In genomic region chr5:76601470-76601869, GRCh38 we compare ENCODE assay signal across 8 cellular contexts. TPM values are rescaled to one million over a fixed set of nuclear protein-coding genes. Genes with fewer than 3 reads are reported as not detected.
DNase-seq lines count a peak whose midpoint lies in the region; ATAC-seq lines count a peak whose summit lies in the region.

No MANE protein-coding gene starts in this region.

- H3K36me3 Mint-ChIP-seq in activated CD8-positive, alpha-beta memory T cell treated with anti-CD3 and anti-CD28 coated beads, Interleukin-2, amount 10 ng/mL, durations not matched to agents 7 days and 5 days: peaks cover 60% of the 10 kb centered on the region

- H3K4me3 ChIP-seq in Jurkat, Clone E6-1 (ENCODE audit: low read length): no peak overlapping the region

- no peaks in the 10 kb centered on the region for H3K9me3 Mint-ChIP-seq in activated CD8-positive, alpha-beta memory T cell treated with anti-CD3 and anti-CD28 coated beads, Interleukin-2, amount 10 ng/mL, durations not matched to agents 7 days and 5 days (ENCODE audit: low read depth)

- H3K27me3 Mint-ChIP-seq in activated CD8-positive, alpha-beta memory T cell treated with anti-CD3 and anti-CD28 coated beads, Interleukin-2, amount 10 ng/mL, durations not matched to agents 7 days and 5 days: no peaks in the 10 kb centered on the region

- H3K27ac Mint-ChIP-seq in activated CD8-positive, alpha-beta memory T cell treated with anti-CD3 and anti-CD28 coated beads, Interleukin-2, amount 10 ng/mL, durations not matched to agents 7 days and 5 days: no peak overlapping the region

- peak; percentile 58 for ATAC-seq in activated CD8-positive, alpha-beta memory T cell treated with anti-CD3 and anti-CD28 coated beads, Interleukin-2, amount 10 ng/mL, durations not matched to agents 7 days and 5 days
- peak; percentile 67 for ATAC-seq in esophagus mucosa
- no peak for ATAC-seq in HG03442 (IDR thresholded peaks at IDR 0.05; ENCODE audit: unreplicated experiment)
- no peak for ATAC-seq in GM21737 (IDR thresholded peaks at IDR 0.05; ENCODE audit: unreplicated experiment)

- no peak for DNase-seq in activated CD8-positive, alpha-beta memory T cell treated with anti-CD3 and anti-CD28 coated beads, Interleukin-2, amount 10 ng/mL, durations not matched to agents 7 days and 5 days
- DNase-seq in activated CD8-positive, alpha-beta memory T cell treated with anti-CD3 and anti-CD28 coated beads for 24 hours: no peak
- DNase-seq in Jurkat, Clone E6-1 (ENCODE audit: low read depth, low spot score): peak; percentile 67
- DNase-seq in SK-N-DZ (ENCODE audit: low spot score) (peak; percentile 42), myocyte (ENCODE audit: low read depth) (peak; percentile 79)

- no peak overlapping the region for H3K4me3 Mint-ChIP-seq in activated CD8-positive, alpha-beta memory T cell treated with anti-CD3 and anti-CD28 coated beads, Interleukin-2, amount 10 ng/mL, durations not matched to agents 7 days and 5 days

- CTCF ChIA-PET in activated CD8-positive, alpha-beta memory T cell treated with anti-CD3 and anti-CD28 coated beads, Interleukin-2, amount 10 ng/mL, durations not matched to agents 7 days and 5 days (lab: Charles Lee): interaction anchor here (0.6 to 11.1 kb wide), 19 partner anchors 9 to 333 kb away, joined by 3 to 124 read pairs (median 3); partner anchors contain the start of gene F2RL1

- H3K4me1 Mint-ChIP-seq in activated CD8-positive, alpha-beta memory T cell treated with anti-CD3 and anti-CD28 coated beads, Interleukin-2, amount 10 ng/mL, durations not matched to agents 7 days and 5 days: peaks cover 3% of the 10 kb centered on the region

RNA-seq across cellular contexts. Expression of gene F2RL2, which starts 21.7 kb away (rescaled TPM):
- total RNA-seq in activated CD8-positive, alpha-beta memory T cell treated with anti-CD3 and anti-CD28 coated beads, Interleukin-2, amount 10 ng/mL, durations not matched to agents 7 days and 5 days: under 1 TPM in 1 of 2 experiments, not detected in 1; 0.07 TPM
- polyA plus RNA-seq in Jurkat, Clone E6-1 (2012; ENCODE audit: insufficient read depth, insufficient read length): 2.0 TPM
- polyA plus RNA-seq in SK-N-DZ (2014; cell fraction: cytosol; rRNA removed): not detected in 2 replicates
- polyA plus RNA-seq in SK-N-DZ (2014; cell fraction: nucleus; rRNA removed): not detected in 2 replicates
- total RNA-seq in esophagus mucosa (0.20 TPM), myocyte (0.31 and 0.48 TPM in 2 replicates)
- polyA plus RNA-seq in myocyte (2012): 6.9 TPM

Comparison
In these comparisons a context has a peak if more than half of its experiments do, and no peak if none do; other contexts are left out.
1. ATAC-seq: peak in activated CD8-positive, alpha-beta memory T cell treated with anti-CD3 and anti-CD28 coated beads, Interleukin-2, amount 10 ng/mL, durations not matched to agents 7 days and 5 days (single experiment) and esophagus mucosa (single experiment); none in HG03442 (single experiment) and GM21737 (single experiment).
2. DNase-seq: peak in Jurkat, Clone E6-1 (single experiment), SK-N-DZ (single experiment) and myocyte (single experiment); none in activated CD8-positive, alpha-beta memory T cell treated with anti-CD3 and anti-CD28 coated beads, Interleukin-2, amount 10 ng/mL, durations not matched to agents 7 days and 5 days (single experiment) and activated CD8-positive, alpha-beta memory T cell treated with anti-CD3 and anti-CD28 coated beads for 24 hours (single experiment).